8 cellular contexts compared by ENCODE assay signal in genomic region chr4:47704693-47705325, GRCh38.
A peak's percentile ranks its signal among the peaks of the same experiment; 100 is the strongest.
DNase-seq lines count a peak whose midpoint lies in the region; ATAC-seq lines count a peak whose summit lies in the region.

No MANE protein-coding gene starts in this region.

- ATAC-seq in activated CD8-positive, alpha-beta memory T cell treated with anti-CD3 and anti-CD28 coated beads, Interleukin-2, amount 10 ng/mL, durations not matched to agents 7 days and 5 days: peak; percentile 49
- peak; percentile 46 for ATAC-seq in HG03045 (IDR thresholded peaks at IDR 0.05; ENCODE audit: unreplicated experiment)
- no peak for ATAC-seq in GM18873 (IDR thresholded peaks at IDR 0.05; ENCODE audit: low FRiP score, unreplicated experiment)

- no peaks in the 10 kb centered on the region for H3K9me3 Mint-ChIP-seq in activated CD8-positive, alpha-beta memory T cell treated with anti-CD3 and anti-CD28 coated beads, Interleukin-2, amount 10 ng/mL, durations not matched to agents 7 days and 5 days (ENCODE audit: low read depth)

- H3K27ac Mint-ChIP-seq in activated CD8-positive, alpha-beta memory T cell treated with anti-CD3 and anti-CD28 coated beads, Interleukin-2, amount 10 ng/mL, durations not matched to agents 7 days and 5 days: no peak overlapping the region

- H2BK15ac ChIP-seq in mesendoderm (replicated peaks; ENCODE audit: low read depth): no peak overlapping the region

- CTCF ChIA-PET in activated CD8-positive, alpha-beta memory T cell treated with anti-CD3 and anti-CD28 coated beads, Interleukin-2, amount 10 ng/mL, durations not matched to agents 7 days and 5 days (lab: Charles Lee): interaction anchor here (1.2 to 3.0 kb wide), 4 partner anchors 19 to 229 kb away, joined by 3 to 12 read pairs (median 4); partner anchors contain the start of gene CORIN

- no peak overlapping the region for H3K4ac ChIP-seq in mesendoderm (ENCODE audit: low read depth, low read length)

- H3K4me3 ChIP-seq in mesendoderm (ENCODE audit: low read length): no peak overlapping the region

- H3K36me3 ChIP-seq in mesendoderm (ENCODE audit: control insufficient read depth, insufficient read depth, low read length): no peaks in the 10 kb centered on the region

- H3K4me1 Mint-ChIP-seq in activated CD8-positive, alpha-beta memory T cell treated with anti-CD3 and anti-CD28 coated beads, Interleukin-2, amount 10 ng/mL, durations not matched to agents 7 days and 5 days: no peaks in the 10 kb centered on the region

- H4K5ac ChIP-seq in mesendoderm (ENCODE audit: low read length): no peak overlapping the region

- H4K8ac ChIP-seq in mesendoderm (ENCODE audit: low read depth, low read length): no peak overlapping the region

- H2BK120ac ChIP-seq in mesendoderm (ENCODE audit: low read depth, low read length): no peak overlapping the region

- H2AK5ac ChIP-seq in mesendoderm (ENCODE audit: low read length): no peak overlapping the region

- no peak overlapping the region for H3K4me2 ChIP-seq in mesendoderm (ENCODE audit: low read length)

- H3K9ac ChIP-seq in mesendoderm (ENCODE audit: low read length): no peak overlapping the region

- no peak overlapping the region for H3K4me3 Mint-ChIP-seq in activated CD8-positive, alpha-beta memory T cell treated with anti-CD3 and anti-CD28 coated beads, Interleukin-2, amount 10 ng/mL, durations not matched to agents 7 days and 5 days

- H3K36me3 Mint-ChIP-seq in activated CD8-positive, alpha-beta memory T cell treated with anti-CD3 and anti-CD28 coated beads, Interleukin-2, amount 10 ng/mL, durations not matched to agents 7 days and 5 days: no peaks in the 10 kb centered on the region

- no peaks in the 10 kb centered on the region for H3K27me3 ChIP-seq in mesendoderm (ENCODE audit: insufficient read depth, low read length, poor library complexity)

- no peak overlapping the region for H3K18ac ChIP-seq in mesendoderm (ENCODE audit: low read length)

- H3K27me3 Mint-ChIP-seq in activated CD8-positive, alpha-beta memory T cell treated with anti-CD3 and anti-CD28 coated beads, Interleukin-2, amount 10 ng/mL, durations not matched to agents 7 days and 5 days: peaks cover 31% of the 10 kb centered on the region

- H3K56ac ChIP-seq in mesendoderm (ENCODE audit: low read length): no peak overlapping the region

- H3K79me2 ChIP-seq in mesendoderm (ENCODE audit: control insufficient read depth, insufficient read depth, low read length): no peaks in the 10 kb centered on the region

- H3K23ac ChIP-seq in mesendoderm (ENCODE audit: low read length): no peak overlapping the region

- no peaks in the 10 kb centered on the region for H3K79me1 ChIP-seq in mesendoderm (ENCODE audit: low read length)

- H3K4me1 ChIP-seq in mesendoderm (ENCODE audit: control insufficient read depth, low read depth, low read length): no peaks in the 10 kb centered on the region

- no peak for DNase-seq in activated CD8-positive, alpha-beta memory T cell treated with anti-CD3 and anti-CD28 coated beads, Interleukin-2, amount 10 ng/mL, durations not matched to agents 7 days and 5 days
- DNase-seq in activated CD8-positive, alpha-beta memory T cell treated with anti-CD3 and anti-CD28 coated beads, Interleukin-2, amount 50 U/mL, for 4 hours: no peak
- DNase-seq in NCI-H82 (lab: John Stamatoyannopoulos, UW) (peak; percentile 87), dermis blood vessel endothelial cell (peak; percentile 49), mesendoderm (peak; percentile 81), DMS79 (lab: John Stamatoyannopoulos, UW) (no peak)

- no peak overlapping the region for H3K27ac ChIP-seq in mesendoderm (ENCODE audit: low read depth, low read length)

- WGBS in mesendoderm (ENCODE audit: extremely low coverage, insufficient coverage, low lambda C conversion rate): no CpG with 5 or more reads among the region's 11 CpGs

- no peak overlapping the region for H2BK5ac ChIP-seq in mesendoderm (ENCODE audit: low read length)

Comparison
In these comparisons a context has a peak if more than half of its experiments do, and no peak if none do; other contexts are left out.
1. DNase-seq: peak in NCI-H82 (single experiment), dermis blood vessel endothelial cell (single experiment) and mesendoderm (single experiment); none in activated CD8-positive, alpha-beta memory T cell treated with anti-CD3 and anti-CD28 coated beads, Interleukin-2, amount 10 ng/mL, durations not matched to agents 7 days and 5 days (single experiment), activated CD8-positive, alpha-beta memory T cell treated with anti-CD3 and anti-CD28 coated beads, Interleukin-2, amount 50 U/mL, for 4 hours (single experiment) and DMS79 (single experiment).